Comparison of ENCODE assay signal across 8 cellular contexts in genomic region chr13:110705356-110705825, GRCh38. TPM values are rescaled to one million over a fixed set of nuclear protein-coding genes. Genes with fewer than 3 reads are reported as not detected.
A peak's percentile ranks its signal among the peaks of the same experiment; 100 is the strongest.
DNase-seq lines count a peak whose midpoint lies in the region; ATAC-seq and TF ChIP-seq lines count a peak whose summit lies in the region.

No MANE protein-coding gene starts in this region.

- no peak for DNase-seq in activated CD8-positive, alpha-beta memory T cell treated with anti-CD3 and anti-CD28 coated beads, Interleukin-2, amount 10 ng/mL, durations not matched to agents 7 days and 5 days
- DNase-seq in activated CD8-positive, alpha-beta memory T cell treated with anti-CD3 and anti-CD28 coated beads, Interleukin-2, amount 50 U/mL, for 48 hours, result no peak
- no peak for DNase-seq in activated naive CD8-positive, alpha-beta T cell treated with anti-CD3 and anti-CD28 coated beads, Interleukin-2, amount 10 ng/mL, durations not matched to agents 7 days and 5 days
- peak; percentile 9 for DNase-seq in kidney tubule cell (ENCODE audit: low spot score)
- no peak for DNase-seq in thoracic aorta (ENCODE audit: low spot score)
- DNase-seq in GM20000 (ENCODE audit: low spot score), result no peak
- DNase-seq in AG20443 (ENCODE audit: low spot score), result no peak
- DNase-seq in medulla oblongata (ENCODE audit: extremely low spot score), result no peak

- peak overlapping the region; percentile 89 for H3K4me3 ChIP-seq in thoracic aorta

- H3K4me1 ChIP-seq in thoracic aorta (ENCODE audit: control insufficient read depth in 1 of 2, low read depth in 2 of 2), result peaks cover 10 to 32% of the 10 kb centered on the region in 2 donors

- no peaks in the 10 kb centered on the region for H3K27me3 Mint-ChIP-seq in activated CD8-positive, alpha-beta memory T cell treated with anti-CD3 and anti-CD28 coated beads, Interleukin-2, amount 10 ng/mL, durations not matched to agents 7 days and 5 days
- H3K27me3 Mint-ChIP-seq in activated naive CD8-positive, alpha-beta T cell treated with anti-CD3 and anti-CD28 coated beads, Interleukin-2, amount 10 ng/mL, durations not matched to agents 7 days and 5 days, result no peaks in the 10 kb centered on the region

- peak overlapping the region; percentile 91 for H3K27ac Mint-ChIP-seq in activated CD8-positive, alpha-beta memory T cell treated with anti-CD3 and anti-CD28 coated beads, Interleukin-2, amount 10 ng/mL, durations not matched to agents 7 days and 5 days
- peak overlapping the region; percentile 88 for H3K27ac Mint-ChIP-seq in activated naive CD8-positive, alpha-beta T cell treated with anti-CD3 and anti-CD28 coated beads, Interleukin-2, amount 10 ng/mL, durations not matched to agents 7 days and 5 days

- ATAC-seq in activated CD8-positive, alpha-beta memory T cell treated with anti-CD3 and anti-CD28 coated beads, Interleukin-2, amount 10 ng/mL, durations not matched to agents 7 days and 5 days, result no peak
- ATAC-seq in activated naive CD8-positive, alpha-beta T cell treated with anti-CD3 and anti-CD28 coated beads, Interleukin-2, amount 10 ng/mL, durations not matched to agents 7 days and 5 days (ENCODE audit: low read depth), result no peak
- ATAC-seq in thoracic aorta (ENCODE audit: insufficient number of reproducible peaks, low FRiP score, low read depth), result no peak

- H3K27ac ChIP-seq in thoracic aorta, result peak overlapping the region; percentile 70 to 72

- POLR2A ChIA-PET in activated naive CD8-positive, alpha-beta T cell treated with anti-CD3 and anti-CD28 coated beads, Interleukin-2, amount 10 ng/mL, durations not matched to agents 7 days and 5 days (lab: Charles Lee), result interaction anchor here (1.1 to 2.9 kb wide), 2 partner anchors 10 to 210 kb away, joined by 4 to 26 read pairs; partner anchors contain the start of gene ANKRD10

- H3K4me1 Mint-ChIP-seq in activated CD8-positive, alpha-beta memory T cell treated with anti-CD3 and anti-CD28 coated beads, Interleukin-2, amount 10 ng/mL, durations not matched to agents 7 days and 5 days, result peaks cover 40% of the 10 kb centered on the region
- peaks cover 28% of the 10 kb centered on the region for H3K4me1 Mint-ChIP-seq in activated naive CD8-positive, alpha-beta T cell treated with anti-CD3 and anti-CD28 coated beads, Interleukin-2, amount 10 ng/mL, durations not matched to agents 7 days and 5 days

- H3K4me3 Mint-ChIP-seq in activated CD8-positive, alpha-beta memory T cell treated with anti-CD3 and anti-CD28 coated beads, Interleukin-2, amount 10 ng/mL, durations not matched to agents 7 days and 5 days, result peak overlapping the region; percentile 92
- peak overlapping the region; percentile 96 for H3K4me3 Mint-ChIP-seq in activated naive CD8-positive, alpha-beta T cell treated with anti-CD3 and anti-CD28 coated beads, Interleukin-2, amount 10 ng/mL, durations not matched to agents 7 days and 5 days

- no peaks in the 10 kb centered on the region for H3K9me3 ChIP-seq in thoracic aorta

- H3K27me3 ChIP-seq in thoracic aorta (replicated peaks; ENCODE audit: insufficient read depth), result no peaks in the 10 kb centered on the region

- peaks cover 9% of the 10 kb centered on the region for H3K36me3 ChIP-seq in thoracic aorta

- TF ChIP-seq CTCF in thoracic aorta (IDR thresholded peaks at IDR 0.05) (no peak), GM20000 (IDR thresholded peaks at IDR 0.05; ENCODE audit: extremely low read depth, missing control alignments) (no peak)

- CTCF ChIA-PET in activated CD8-positive, alpha-beta memory T cell treated with anti-CD3 and anti-CD28 coated beads, Interleukin-2, amount 10 ng/mL, durations not matched to agents 7 days and 5 days (lab: Charles Lee), result interaction anchor here (1.3 to 1.6 kb wide), 2 partner anchors 22 to 90 kb away, joined by 4 to 5 read pairs; partner anchors contain the start of gene NAXD

- peaks cover 13% of the 10 kb centered on the region for H3K36me3 Mint-ChIP-seq in activated CD8-positive, alpha-beta memory T cell treated with anti-CD3 and anti-CD28 coated beads, Interleukin-2, amount 10 ng/mL, durations not matched to agents 7 days and 5 days
- peaks cover 15% of the 10 kb centered on the region for H3K36me3 Mint-ChIP-seq in activated naive CD8-positive, alpha-beta T cell treated with anti-CD3 and anti-CD28 coated beads, Interleukin-2, amount 10 ng/mL, durations not matched to agents 7 days and 5 days

- H3K9me3 Mint-ChIP-seq in activated CD8-positive, alpha-beta memory T cell treated with anti-CD3 and anti-CD28 coated beads, Interleukin-2, amount 10 ng/mL, durations not matched to agents 7 days and 5 days (ENCODE audit: low read depth), result no peaks in the 10 kb centered on the region
- no peaks in the 10 kb centered on the region for H3K9me3 Mint-ChIP-seq in activated naive CD8-positive, alpha-beta T cell treated with anti-CD3 and anti-CD28 coated beads, Interleukin-2, amount 10 ng/mL, durations not matched to agents 7 days and 5 days

RNA-seq across cellular contexts. Expression of gene CARS2, which starts 0.5 kb away (rescaled TPM):
- 10 to 100 TPM; 72.0 to 75.9 TPM for total RNA-seq in activated CD8-positive, alpha-beta memory T cell treated with anti-CD3 and anti-CD28 coated beads, Interleukin-2, amount 10 ng/mL, durations not matched to agents 7 days and 5 days
- 10 to 100 TPM; 78.9 to 84.8 TPM for total RNA-seq in activated naive CD8-positive, alpha-beta T cell treated with anti-CD3 and anti-CD28 coated beads, Interleukin-2, amount 10 ng/mL, durations not matched to agents 7 days and 5 days
- total RNA-seq in thoracic aorta, result 10 to 100 TPM; 45.9 to 70.4 TPM

RNA-seq across cellular contexts. Expression of gene ING1, which starts 8.1 kb away (rescaled TPM):
- total RNA-seq in activated CD8-positive, alpha-beta memory T cell treated with anti-CD3 and anti-CD28 coated beads, Interleukin-2, amount 10 ng/mL, durations not matched to agents 7 days and 5 days, result 10 to 100 TPM; 15.3 to 21.6 TPM
- 10 to 100 TPM; 19.5 to 21.1 TPM for total RNA-seq in activated naive CD8-positive, alpha-beta T cell treated with anti-CD3 and anti-CD28 coated beads, Interleukin-2, amount 10 ng/mL, durations not matched to agents 7 days and 5 days
- 10 to 100 TPM; 11.6 to 26.3 TPM for total RNA-seq in thoracic aorta
